ENCODE assay signal across 33 cellular contexts in genomic region chr13:36102721-36103120, GRCh38. TPM values are rescaled to one million over a fixed set of nuclear protein-coding genes. Genes with fewer than 3 reads are reported as not detected.
"Had no signal": no experiment of that assay in that cellular context is flagged by ENCODE, and none has a peak within 500 bp of the region (broad histone marks: within the 10 kb centered on the region; RNA-seq: fewer than 3 reads in every experiment).

No MANE protein-coding gene starts in this region.

- H3K27me3 ChIP-seq: esophagus squamous epithelium, heart left ventricle had no signal

- H3K4me3 ChIP-seq: esophagus squamous epithelium, heart left ventricle had no signal

- H3K36me3 ChIP-seq: esophagus squamous epithelium, heart left ventricle had no signal

- H3K4me1 ChIP-seq: esophagus squamous epithelium had no signal

- DNase-seq: activated CD4-positive, alpha-beta memory T cell treated with anti-CD3 and anti-CD28 coated beads for 36 hours; activated CD4-positive, alpha-beta T cell treated with anti-CD3 and anti-CD28 coated beads for 36 hours; activated CD4-positive, alpha-beta T cell treated with anti-CD3 and anti-CD28 coated beads, Interleukin-2, amount 10 ng/mL, durations not matched to agents 24 days and 14 days; activated CD4-positive, CD25-positive, alpha-beta regulatory T cell; activated CD4-positive, CD25-positive, alpha-beta regulatory T cell treated with anti-CD3 and anti-CD28 coated beads, Interleukin-2, amount 50 U/mL, for 72 hours; activated CD8-positive, alpha-beta memory T cell treated with anti-CD3 and anti-CD28 coated beads, Interleukin-2, amount 10 ng/mL, durations not matched to agents 7 days and 5 days; activated CD8-positive, alpha-beta memory T cell treated with anti-CD3 and anti-CD28 coated beads, Interleukin-2, amount 50 U/mL, for 4 hours; activated CD8-positive, alpha-beta T cell treated with anti-CD3 and anti-CD28 coated beads, Interleukin-2, amount 10 ng/mL, durations not matched to agents 7 days and 5 days; activated gamma-delta T cell; activated naive CD4-positive, alpha-beta T cell; activated naive CD4-positive, alpha-beta T cell treated with anti-CD3 and anti-CD28 coated beads, Interleukin-2, amount 10 ng/mL, durations not matched to agents 7 days and 5 days; activated naive CD8-positive, alpha-beta T cell treated with anti-CD3 and anti-CD28 coated beads, Interleukin-2, amount 10 ng/mL, durations not matched to agents 7 days and 5 days; activated T-cell treated with anti-CD3 and anti-CD28 coated beads, Interleukin-2, amount 50 U/mL, for 1 hour; activated T-cell treated with anti-CD3 and anti-CD28 coated beads, Interleukin-2, amount 50 U/mL, for 72 hours; amniotic stem cell; anterior cingulate cortex; caudate nucleus; cortex of kidney; dermis blood vessel endothelial cell; effector CD4-positive, alpha-beta T cell; effector memory CD8-positive, alpha-beta T cell; esophagus squamous epithelium; glutamatergic neuron; heart left ventricle; T-helper 1 cell; T-helper 17 cell; T1000 had no signal

- H3K9me3 ChIP-seq: esophagus squamous epithelium, heart left ventricle had no signal

- ATAC-seq: activated CD4-positive, alpha-beta T cell treated with anti-CD3 and anti-CD28 coated beads for 36 hours; activated CD8-positive, alpha-beta memory T cell treated with anti-CD3 and anti-CD28 coated beads, Interleukin-2, amount 10 ng/mL, durations not matched to agents 7 days and 5 days; activated CD8-positive, alpha-beta T cell treated with anti-CD3 and anti-CD28 coated beads, Interleukin-2, amount 10 ng/mL, durations not matched to agents 7 days and 5 days; activated naive CD4-positive, alpha-beta T cell treated with anti-CD3 and anti-CD28 coated beads, Interleukin-2, amount 50 U/mL, for 72 hours; activated T-cell treated with anti-CD3 and anti-CD28 coated beads, Interleukin-2, amount 50 U/mL, for 72 hours; effector memory CD8-positive, alpha-beta T cell; heart left ventricle; T-helper 17 cell had no signal

- FAIRE-seq: astrocyte, colon, frontal cortex had no signal

- H3K27ac ChIP-seq: epithelial cell of prostate, esophagus squamous epithelium, heart left ventricle had no signal

RNA-seq across cellular contexts. Expression of gene DCLK1, which starts 28.5 kb away (rescaled TPM):
- total RNA-seq: activated CD4-positive, alpha-beta memory T cell treated with anti-CD3 and anti-CD28 coated beads for 36 hours; activated CD4-positive, alpha-beta T cell treated with anti-CD3 and anti-CD28 coated beads for 36 hours; activated CD4-positive, alpha-beta T cell treated with anti-CD3 and anti-CD28 coated beads, Interleukin-2, amount 10 ng/mL, durations not matched to agents 24 days and 14 days; activated CD8-positive, alpha-beta memory T cell treated with anti-CD3 and anti-CD28 coated beads for 36 hours; activated CD8-positive, alpha-beta memory T cell treated with anti-CD3 and anti-CD28 coated beads, Interleukin-2, amount 10 ng/mL, durations not matched to agents 7 days and 5 days; activated CD8-positive, alpha-beta T cell treated with anti-CD3 and anti-CD28 coated beads, Interleukin-2, amount 10 ng/mL, durations not matched to agents 7 days and 5 days; activated naive CD4-positive, alpha-beta T cell treated with anti-CD3 and anti-CD28 coated beads, Interleukin-2, amount 50 U/mL, for 72 hours; activated naive CD8-positive, alpha-beta T cell treated with anti-CD3 and anti-CD28 coated beads, Interleukin-2, amount 10 ng/mL, durations not matched to agents 7 days and 5 days; activated T-cell treated with anti-CD3 and anti-CD28 coated beads, Interleukin-2, amount 50 U/mL, for 72 hours; T-helper 17 cell had no signal
